1 cellular context compared by ENCODE assay signal in the genomic region with DNA sequence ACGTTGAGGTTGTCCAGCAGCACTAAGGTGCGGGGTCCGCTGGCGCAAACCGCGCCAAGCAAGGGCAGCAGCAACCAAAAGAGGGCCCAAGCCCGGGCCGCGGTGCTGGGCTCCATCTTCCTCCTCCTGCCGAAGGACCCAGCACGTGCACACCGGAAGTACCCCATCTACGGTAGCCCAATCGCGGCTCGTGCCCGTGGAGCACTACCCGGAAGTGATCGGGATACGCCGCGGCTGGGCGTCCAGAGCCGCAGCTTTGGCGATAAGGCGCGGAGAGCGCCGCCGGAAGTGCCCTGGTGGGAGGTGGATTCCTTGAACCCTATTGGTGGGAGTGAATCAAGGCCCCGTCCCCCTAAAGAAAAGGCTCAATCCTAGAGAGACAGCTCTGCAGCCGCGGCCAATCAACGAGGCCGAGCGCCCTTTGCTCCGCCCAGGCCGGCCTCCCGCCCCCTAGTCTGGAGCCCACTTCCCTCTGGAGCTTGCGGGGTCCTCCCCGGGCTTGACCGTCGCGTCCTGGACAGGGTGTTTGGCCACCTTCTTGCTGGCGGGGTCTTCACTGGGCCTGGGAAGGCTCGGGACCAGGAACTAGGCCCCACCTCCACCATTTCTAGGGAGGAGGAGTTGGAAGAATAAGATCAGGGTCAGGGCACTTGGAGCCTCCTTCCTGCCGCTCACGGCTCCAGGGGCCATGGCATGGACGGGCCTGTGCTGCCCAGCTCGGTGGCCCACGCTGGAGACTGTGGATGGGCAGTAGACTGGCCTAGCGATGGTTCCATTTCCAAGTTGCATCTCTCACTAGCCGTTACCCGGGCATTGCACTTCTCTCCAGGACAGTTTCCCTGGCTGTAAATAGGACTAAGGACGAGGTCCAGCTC.
TF ChIP-seq lines count a peak whose summit lies in the region.

A gene (minus strand): TSS at position 135 of the 875 bp plus-strand sequence. CDS start 19 bp downstream, at position 116.

TF ChIP-seq in K562, 482 proteins besides CTCF, POLR2A, EP300 and RAD21 (continued from another document):
- TF ChIP-seq MTA3 (IDR thresholded peaks at IDR 0.05; ENCODE audit: borderline replicate concordance) = peak; percentile 93; the same call in 1 of the 2 replicates
- peak; percentile 67 for TF ChIP-seq CREB1 (IDR thresholded peaks at IDR 0.05)
- no peak for TF ChIP-seq CREB1 (CRISPR knock-in tag; IDR thresholded peaks at IDR 0.05)
- TF ChIP-seq, protein P1, sequence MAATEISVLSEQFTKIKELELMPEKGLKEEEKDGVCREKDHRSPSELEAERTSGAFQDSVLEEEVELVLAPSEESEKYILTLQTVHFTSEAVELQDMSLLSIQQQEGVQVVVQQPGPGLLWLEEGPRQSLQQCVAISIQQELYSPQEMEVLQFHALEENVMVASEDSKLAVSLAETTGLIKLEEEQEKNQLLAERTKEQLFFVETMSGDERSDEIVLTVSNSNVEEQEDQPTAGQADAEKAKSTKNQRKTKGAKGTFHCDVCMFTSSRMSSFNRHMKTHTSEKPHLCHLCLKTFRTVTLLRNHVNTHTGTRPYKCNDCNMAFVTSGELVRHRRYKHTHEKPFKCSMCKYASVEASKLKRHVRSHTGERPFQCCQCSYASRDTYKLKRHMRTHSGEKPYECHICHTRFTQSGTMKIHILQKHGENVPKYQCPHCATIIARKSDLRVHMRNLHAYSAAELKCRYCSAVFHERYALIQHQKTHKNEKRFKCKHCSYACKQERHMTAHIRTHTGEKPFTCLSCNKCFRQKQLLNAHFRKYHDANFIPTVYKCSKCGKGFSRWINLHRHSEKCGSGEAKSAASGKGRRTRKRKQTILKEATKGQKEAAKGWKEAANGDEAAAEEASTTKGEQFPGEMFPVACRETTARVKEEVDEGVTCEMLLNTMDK (IDR thresholded peaks at IDR 0.05; ENCODE audit: borderline replicate concordance, insufficient read depth, low read depth, low read length, poor library complexity, severe bottlenecking) = peak; percentile 97
- peak; percentile 22; the same call in 1 of the 2 replicates for TF ChIP-seq CBX5 (IDR thresholded peaks at IDR 0.05; ENCODE audit: borderline replicate concordance, low read depth)
- TF ChIP-seq, protein P2, sequence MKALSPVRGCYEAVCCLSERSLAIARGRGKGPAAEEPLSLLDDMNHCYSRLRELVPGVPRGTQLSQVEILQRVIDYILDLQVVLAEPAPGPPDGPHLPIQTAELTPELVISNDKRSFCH (CRISPR knock-in tag; IDR thresholded peaks at IDR 0.05) = no peak
- TF ChIP-seq, protein P2 (tag; IDR thresholded peaks at IDR 0.05) = no peak; the same call in 1 of the 2 replicates
- 0 out of 2 replicates have a peak, but pooled peaks have one; percentile 60 for TF ChIP-seq GTF2F1 (IDR thresholded peaks at IDR 0.05; ENCODE audit: low read depth, low read length)
- TF ChIP-seq, protein P3, sequence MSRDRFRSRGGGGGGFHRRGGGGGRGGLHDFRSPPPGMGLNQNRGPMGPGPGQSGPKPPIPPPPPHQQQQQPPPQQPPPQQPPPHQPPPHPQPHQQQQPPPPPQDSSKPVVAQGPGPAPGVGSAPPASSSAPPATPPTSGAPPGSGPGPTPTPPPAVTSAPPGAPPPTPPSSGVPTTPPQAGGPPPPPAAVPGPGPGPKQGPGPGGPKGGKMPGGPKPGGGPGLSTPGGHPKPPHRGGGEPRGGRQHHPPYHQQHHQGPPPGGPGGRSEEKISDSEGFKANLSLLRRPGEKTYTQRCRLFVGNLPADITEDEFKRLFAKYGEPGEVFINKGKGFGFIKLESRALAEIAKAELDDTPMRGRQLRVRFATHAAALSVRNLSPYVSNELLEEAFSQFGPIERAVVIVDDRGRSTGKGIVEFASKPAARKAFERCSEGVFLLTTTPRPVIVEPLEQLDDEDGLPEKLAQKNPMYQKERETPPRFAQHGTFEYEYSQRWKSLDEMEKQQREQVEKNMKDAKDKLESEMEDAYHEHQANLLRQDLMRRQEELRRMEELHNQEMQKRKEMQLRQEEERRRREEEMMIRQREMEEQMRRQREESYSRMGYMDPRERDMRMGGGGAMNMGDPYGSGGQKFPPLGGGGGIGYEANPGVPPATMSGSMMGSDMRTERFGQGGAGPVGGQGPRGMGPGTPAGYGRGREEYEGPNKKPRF (IDR thresholded peaks at IDR 0.05; ENCODE audit: low read depth, low read length) = no peak
- TF ChIP-seq, protein P4, sequence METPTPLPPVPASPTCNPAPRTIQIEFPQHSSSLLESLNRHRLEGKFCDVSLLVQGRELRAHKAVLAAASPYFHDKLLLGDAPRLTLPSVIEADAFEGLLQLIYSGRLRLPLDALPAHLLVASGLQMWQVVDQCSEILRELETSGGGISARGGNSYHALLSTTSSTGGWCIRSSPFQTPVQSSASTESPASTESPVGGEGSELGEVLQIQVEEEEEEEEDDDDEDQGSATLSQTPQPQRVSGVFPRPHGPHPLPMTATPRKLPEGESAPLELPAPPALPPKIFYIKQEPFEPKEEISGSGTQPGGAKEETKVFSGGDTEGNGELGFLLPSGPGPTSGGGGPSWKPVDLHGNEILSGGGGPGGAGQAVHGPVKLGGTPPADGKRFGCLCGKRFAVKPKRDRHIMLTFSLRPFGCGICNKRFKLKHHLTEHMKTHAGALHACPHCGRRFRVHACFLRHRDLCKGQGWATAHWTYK (CRISPR knock-in tag; IDR thresholded peaks at IDR 0.05) = peak; percentile 17; the same call in 1 of the 2 replicates
- no peak for TF ChIP-seq CHD4 (IDR thresholded peaks at IDR 0.05; ENCODE audit: insufficient read depth, insufficient replicate concordance, low read depth, low read length, poor library complexity, severe bottlenecking)
- no peak for TF ChIP-seq ADNP (tag; IDR thresholded peaks at IDR 0.05)
- peak; percentile 95 for TF ChIP-seq C11orf30 (IDR thresholded peaks at IDR 0.05; ENCODE audit: low read depth)
- TF ChIP-seq HDAC1 (IDR thresholded peaks at IDR 0.05) = peak in 1 of 2 experiments; percentile 89; a peak in 2 of 4 replicates
- TF ChIP-seq KLF10 (CRISPR knock-in tag; IDR thresholded peaks at IDR 0.05) = no peak
- no peak for TF ChIP-seq ZZZ3 (IDR thresholded peaks at IDR 0.05)
